ENCODE assay signal across 8 cellular contexts in the genomic region with DNA sequence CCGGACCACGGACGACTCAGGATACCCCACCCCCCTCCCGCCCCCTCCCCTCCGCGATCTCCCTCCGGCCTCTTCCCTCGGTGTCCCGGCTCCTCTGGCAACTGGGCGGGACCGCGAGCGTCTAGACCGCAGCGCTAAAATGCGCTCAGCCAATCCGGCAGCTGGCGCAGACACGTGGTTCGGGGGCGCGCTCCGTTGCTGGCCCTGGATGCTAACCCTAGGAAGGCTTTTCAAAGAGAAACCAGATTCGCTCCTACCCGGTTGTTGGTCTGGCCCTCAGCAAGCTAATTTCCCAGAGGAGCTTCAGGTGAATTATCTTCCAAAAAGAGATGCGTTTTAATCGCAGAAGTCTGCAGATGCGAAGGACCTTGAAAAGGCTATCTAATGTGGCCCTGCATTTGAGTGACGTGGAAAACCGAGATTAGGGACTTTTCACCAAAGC. TPM values are rescaled to one million over a fixed set of nuclear protein-coding genes. Genes with fewer than 3 reads are reported as not detected.
DNase-seq lines count a peak whose midpoint lies in the region; ATAC-seq, FAIRE-seq and TF ChIP-seq lines count a peak whose summit lies in the region.

A gene with protein sequence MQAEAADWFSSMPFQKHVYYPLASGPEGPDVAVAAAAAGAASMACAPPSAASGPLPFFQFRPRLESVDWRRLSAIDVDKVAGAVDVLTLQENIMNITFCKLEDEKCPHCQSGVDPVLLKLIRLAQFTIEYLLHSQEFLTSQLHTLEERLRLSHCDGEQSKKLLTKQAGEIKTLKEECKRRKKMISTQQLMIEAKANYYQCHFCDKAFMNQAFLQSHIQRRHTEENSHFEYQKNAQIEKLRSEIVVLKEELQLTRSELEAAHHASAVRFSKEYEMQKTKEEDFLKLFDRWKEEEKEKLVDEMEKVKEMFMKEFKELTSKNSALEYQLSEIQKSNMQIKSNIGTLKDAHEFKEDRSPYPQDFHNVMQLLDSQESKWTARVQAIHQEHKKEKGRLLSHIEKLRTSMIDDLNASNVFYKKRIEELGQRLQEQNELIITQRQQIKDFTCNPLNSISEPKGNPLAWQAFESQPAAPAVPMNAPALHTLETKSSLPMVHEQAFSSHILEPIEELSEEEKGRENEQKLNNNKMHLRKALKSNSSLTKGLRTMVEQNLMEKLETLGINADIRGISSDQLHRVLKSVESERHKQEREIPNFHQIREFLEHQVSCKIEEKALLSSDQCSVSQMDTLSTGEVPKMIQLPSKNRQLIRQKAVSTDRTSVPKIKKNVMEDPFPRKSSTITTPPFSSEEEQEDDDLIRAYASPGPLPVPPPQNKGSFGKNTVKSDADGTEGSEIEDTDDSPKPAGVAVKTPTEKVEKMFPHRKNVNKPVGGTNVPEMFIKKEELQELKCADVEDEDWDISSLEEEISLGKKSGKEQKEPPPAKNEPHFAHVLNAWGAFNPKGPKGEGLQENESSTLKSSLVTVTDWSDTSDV (minus strand): TSS at position 96 of the 442 bp plus-strand sequence. CDS start 2,677 bp downstream, outside the sequence.

- H3K4me3 ChIP-seq in bronchial epithelial cell (ENCODE audit: low read depth, low read length) (peak within 1 kb of the TSS; percentile 43), iPS-18c (ENCODE audit: insufficient read depth, low read depth, low read length) (peak within 1 kb of the TSS; percentile 78)

- no peak for FAIRE-seq in bronchial epithelial cell (lab: Jason Lieb, UNC)

- H3K27me3 ChIP-seq in bronchial epithelial cell (ENCODE audit: control insufficient read depth, insufficient read depth, low read length), result peaks cover 2% of the 10 kb centered on the region

- H3K9me3 ChIP-seq in iPS-18c (ENCODE audit: control insufficient read depth, insufficient read depth, low read length), result peaks cover 2% of the 10 kb centered on the region

- peak; percentile 88 for DNase-seq in AG08396 (ENCODE audit: low spot score)
- DNase-seq in OCI-M2 (lab: John Stamatoyannopoulos, UW; ENCODE audit: unreplicated experiment), result peak; percentile 37
- peak; percentile 32 for DNase-seq in bronchial epithelial cell (ENCODE audit: low read depth)
- DNase-seq in sciatic nerve (ENCODE audit: low spot score), result peak; percentile 90
- DNase-seq in GM13977 (ENCODE audit: low spot score), result no peak

- intact Hi-C loops in sciatic nerve (cut with DNase I), result no loop called here

- peak; percentile 92 for ATAC-seq in GM18502 (IDR thresholded peaks at IDR 0.05; ENCODE audit: poor library complexity, unreplicated experiment)
- peak; percentile 86 for ATAC-seq in HG03432 (IDR thresholded peaks at IDR 0.05; ENCODE audit: unreplicated experiment)
- peak; percentile 96 for ATAC-seq in sciatic nerve

- H3K36me3 ChIP-seq in bronchial epithelial cell (ENCODE audit: control insufficient read depth, insufficient read depth, low read length), result no peaks in the 10 kb centered on the region

- in situ Hi-C loops in GM13977 (cut with MboI; ENCODE audit: low pct_unique_long_range_greater_than_20kb, low sequenced_read_pairs, unreplicated experiment), result no loop called here

- TF ChIP-seq CTCF in bronchial epithelial cell (IDR thresholded peaks at IDR 0.05; ENCODE audit: insufficient read depth, low read length, severe bottlenecking) (no peak), GM13977 (IDR thresholded peaks at IDR 0.05; ENCODE audit: extremely low read depth, insufficient read depth, missing control alignments) (no peak)

RNA-seq across cellular contexts. Expression of the gene that starts here (rescaled TPM):
- total RNA-seq in bronchial epithelial cell (0.79 and 3.8 TPM in 2 replicates), sciatic nerve (34.5 TPM)
